ENCODE assay signal across 8 cellular contexts in genomic region chr16:88769617-88770458, GRCh38. TPM values are rescaled to one million over a fixed set of nuclear protein-coding genes. Genes with fewer than 3 reads are reported as not detected.
DNase-seq lines count a peak whose midpoint lies in the region; ATAC-seq lines count a peak whose summit lies in the region.

No MANE protein-coding gene starts in this region.

- DNase-seq in GM19238 (ENCODE audit: insufficient read length, low spot score), result peak; percentile 79
- DNase-seq in SW480 (ENCODE audit: low spot score), result peak; percentile 52
- peak; percentile 89 for DNase-seq in germinal center (ENCODE audit: low spot score)
- DNase-seq in stimulated activated naive CD8-positive, alpha-beta T cell treated with anti-CD3 and anti-CD28 coated beads, Interleukin-15, Interleukin-2, amounts not matched to agents 100 U/mL and 50 U/mL, for 24 hours, result peak; percentile 57
- no peak for DNase-seq in globus pallidus (ENCODE audit: low spot score)
- DNase-seq in NK-92 (lab: John Stamatoyannopoulos, UW; ENCODE audit: unreplicated experiment), result no peak
- DNase-seq in occipital lobe (lab: John Stamatoyannopoulos, UW), result no peak

- peak; percentile 53 for ATAC-seq in stimulated activated naive CD8-positive, alpha-beta T cell treated with anti-CD3 and anti-CD28 coated beads, Interleukin-15, Interleukin-2, amounts not matched to agents 100 U/mL and 50 U/mL, for 24 hours

- H3K9ac ChIP-seq in BLaER1 treated with 17β-estradiol and CSF1 and Interleukin-3, amounts not matched to agents 10 nM and 100 nM, result peak overlapping the region; percentile 29 to 85 (median 74); a peak in 20 of 22 replicates

- H4K20me1 ChIP-seq in BLaER1 treated with 17β-estradiol and CSF1 and Interleukin-3, amounts not matched to agents 10 nM and 100 nM, result peaks cover 97 to 100% (median 100%) of the 10 kb centered on the region in 11 experiments

- H3K36me3 ChIP-seq in BLaER1 treated with 17β-estradiol and CSF1 and Interleukin-3, amounts not matched to agents 10 nM and 100 nM, result peaks cover 0 to 19% (median 7%) of the 10 kb centered on the region in 11 experiments; a peak in 9 of 22 replicates

- no peaks in the 10 kb centered on the region for H3K27me3 ChIP-seq in BLaER1 treated with 17β-estradiol and CSF1 and Interleukin-3, amounts not matched to agents 10 nM and 100 nM

- peak overlapping the region; percentile 89 to 100 (median 98) for H3K4me2 ChIP-seq in BLaER1 treated with 17β-estradiol and CSF1 and Interleukin-3, amounts not matched to agents 10 nM and 100 nM

- H3K4me1 ChIP-seq in BLaER1 treated with 17β-estradiol and CSF1 and Interleukin-3, amounts not matched to agents 10 nM and 100 nM, result peaks cover 89 to 100% (median 99%) of the 10 kb centered on the region in 10 experiments

- peak overlapping the region in 9 of 11 experiments; percentile 38 to 96 (median 83); a peak in 17 of 22 replicates for H3K27ac ChIP-seq in BLaER1 treated with 17β-estradiol and CSF1 and Interleukin-3, amounts not matched to agents 10 nM and 100 nM

- H3K4me3 ChIP-seq in BLaER1 treated with 17β-estradiol and CSF1 and Interleukin-3, amounts not matched to agents 10 nM and 100 nM, result peak overlapping the region; percentile 13 to 62 (median 48); a peak in 17 of 20 replicates

- no peaks in the 10 kb centered on the region for H3K9me3 ChIP-seq in BLaER1 treated with 17β-estradiol and CSF1 and Interleukin-3, amounts not matched to agents 10 nM and 100 nM (replicated peaks in 1 of 11)

RNA-seq across cellular contexts. Expression of gene PIEZO1, which starts 15.2 kb away (rescaled TPM):
- 4.8 TPM for total RNA-seq in occipital lobe

RNA-seq across cellular contexts. Expression of gene CDT1, which starts 33.8 kb away (rescaled TPM):
- 1.6 TPM for total RNA-seq in occipital lobe

RNA-seq across cellular contexts. Expression of gene APRT, which starts 41.9 kb away (rescaled TPM):
- 12.0 TPM for total RNA-seq in occipital lobe

Comparison
In these comparisons a context has a peak if more than half of its experiments do, and no peak if none do; other contexts are left out.
1. DNase-seq: peak in GM19238 (single experiment), SW480 (single experiment), germinal center (single experiment) and stimulated activated naive CD8-positive, alpha-beta T cell treated with anti-CD3 and anti-CD28 coated beads, Interleukin-15, Interleukin-2, amounts not matched to agents 100 U/mL and 50 U/mL, for 24 hours (single experiment); none in globus pallidus (single experiment), NK-92 (single experiment) and occipital lobe (single experiment).